Comparison of ENCODE assay signal across 1 cellular context in genomic region chr19:56314584-56315075, GRCh38.
TF ChIP-seq lines count a peak whose summit lies in the region.

Gene ZSCAN5A, minus strand, starts transcription at chr19:56314839. Its CDS starts 89,793 bp downstream, at chr19:56225046.

TF ChIP-seq in SK-N-SH, 30 proteins besides CTCF, POLR2A, EP300 and RAD21 (continued from another document):
- TF ChIP-seq, protein P1, sequence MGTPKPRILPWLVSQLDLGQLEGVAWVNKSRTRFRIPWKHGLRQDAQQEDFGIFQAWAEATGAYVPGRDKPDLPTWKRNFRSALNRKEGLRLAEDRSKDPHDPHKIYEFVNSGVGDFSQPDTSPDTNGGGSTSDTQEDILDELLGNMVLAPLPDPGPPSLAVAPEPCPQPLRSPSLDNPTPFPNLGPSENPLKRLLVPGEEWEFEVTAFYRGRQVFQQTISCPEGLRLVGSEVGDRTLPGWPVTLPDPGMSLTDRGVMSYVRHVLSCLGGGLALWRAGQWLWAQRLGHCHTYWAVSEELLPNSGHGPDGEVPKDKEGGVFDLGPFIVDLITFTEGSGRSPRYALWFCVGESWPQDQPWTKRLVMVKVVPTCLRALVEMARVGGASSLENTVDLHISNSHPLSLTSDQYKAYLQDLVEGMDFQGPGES (IDR thresholded peaks at IDR 0.05; ENCODE audit: low read depth, low read length): no peak
- no peak for TF ChIP-seq RXRA (IDR thresholded peaks at IDR 0.05; ENCODE audit: borderline replicate concordance, low read depth)
- TF ChIP-seq TCF12 (IDR thresholded peaks at IDR 0.05): no peak
- no peak for TF ChIP-seq YY1 (IDR thresholded peaks at IDR 0.05; ENCODE audit: low read depth)
- peak; percentile 60; the same call in 1 of the 2 replicates for TF ChIP-seq TAF1 (IDR thresholded peaks at IDR 0.05; ENCODE audit: borderline replicate concordance, low read depth, low read length)
- TF ChIP-seq, protein P2, sequence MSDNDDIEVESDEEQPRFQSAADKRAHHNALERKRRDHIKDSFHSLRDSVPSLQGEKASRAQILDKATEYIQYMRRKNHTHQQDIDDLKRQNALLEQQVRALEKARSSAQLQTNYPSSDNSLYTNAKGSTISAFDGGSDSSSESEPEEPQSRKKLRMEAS (IDR thresholded peaks at IDR 0.05; ENCODE audit: low read depth): peak; percentile 29
- no peak for TF ChIP-seq FOSL2 (IDR thresholded peaks at IDR 0.05; ENCODE audit: borderline replicate concordance, low read depth)
- TF ChIP-seq NRF1 (IDR thresholded peaks at IDR 0.05; ENCODE audit: low read depth, low read length): peak; percentile 73; the same call in 1 of the 2 replicates
- TF ChIP-seq EZH2phosphoT487 (IDR thresholded peaks at IDR 0.05; ENCODE audit: borderline replicate concordance, low read depth): no peak
- peak; percentile 83 for TF ChIP-seq POLR2AphosphoS5 (IDR thresholded peaks at IDR 0.05; ENCODE audit: low read depth, low read length)
TF ChIP-seq in SK-N-SH: peak in this region for 9.
